Comparison of ENCODE assay signal across 9 cellular contexts in genomic region chr11:128624269-128625170, GRCh38. TPM values are rescaled to one million over a fixed set of nuclear protein-coding genes. Genes with fewer than 3 reads are reported as not detected.
DNase-seq lines count a peak whose midpoint lies in the region; ATAC-seq, FAIRE-seq and TF ChIP-seq lines count a peak whose summit lies in the region.
"Had no signal": no experiment of that assay in that cellular context is flagged by ENCODE, and none has a peak within 500 bp of the region (broad histone marks: within the 10 kb centered on the region; RNA-seq: fewer than 3 reads in every experiment).

No MANE protein-coding gene starts in this region.

- no peaks in the 10 kb centered on the region for H3K9me3 Mint-ChIP-seq in WTC11

- TF ChIP-seq POLR2A in HepG2 (IDR thresholded peaks at IDR 0.05; ENCODE audit: insufficient read depth in 1 of 2, low read depth in 2 of 2, low read length in 2 of 2): no peak

- H3K27ac ChIP-seq in liver (ENCODE audit: low read depth in 1 of 2, low read length in 2 of 2): peak overlapping the region; percentile 69 to 83
- no peak overlapping the region for H3K27ac ChIP-seq in HepG2 (ENCODE audit: extremely low read length, insufficient read depth, low read length)
- peak overlapping the region in 14 of 21 experiments; percentile 14 to 86 (median 58) for H3K27ac ChIP-seq in skin epidermis

- WGBS in liver: 36% methylated on average over 18 of the region's 18 CpGs
- 14% methylated on average over 15 of the region's 18 CpGs for WGBS in HepG2 (ENCODE audit: low lambda C conversion rate)

- H3K4me1 ChIP-seq in liver (ENCODE audit: control insufficient read depth in 4 of 4, insufficient read depth in 4 of 4, low read length in 3 of 4) (peaks cover 8 to 35% (median 31%) of the 10 kb centered on the region in 4 donors), HepG2 (ENCODE audit: insufficient read depth, low read length) (no peaks in the 10 kb centered on the region)

- no peaks in the 10 kb centered on the region for H3K36me3 Mint-ChIP-seq in WTC11

- peaks cover 31% of the 10 kb centered on the region for H3K27me3 Mint-ChIP-seq in WTC11 (ENCODE audit: low read depth)

- DNase-seq in HepG2 (ENCODE audit: low spot score): no peak
- DNase-seq in MV-4-11 (lab: John Stamatoyannopoulos, UW): peak; percentile 28
- DNase-seq in activated T-helper 1 cell treated with anti-CD3 and anti-CD28 coated beads, Interleukin-2, amount 50 U/mL, for 16 hours (ENCODE audit: low read depth in 1 of 2, low spot score in 1 of 2): peak; percentile 36 to 50
- DNase-seq in WTC11 (ENCODE audit: low spot score): no peak
- DNase-seq in NCI-H2171 treated with DMSO at 0.1 percent for 48 hours (lab: John Stamatoyannopoulos, UW): no peak
- no peak for DNase-seq in NCI-H2081 (lab: John Stamatoyannopoulos, UW)

- H3K27me3 ChIP-seq in liver (ENCODE audit: control insufficient read depth in 4 of 4, insufficient read depth in 4 of 4, low read length in 3 of 4) (no peaks in the 10 kb centered on the region), HepG2 (ENCODE audit: control insufficient read depth in 1 of 2, insufficient read depth in 2 of 2, low read length in 2 of 2) (peaks cover under 1 to 56% of the 10 kb centered on the region in 2 experiments; a peak in 4 of 5 replicates)

- no peak for FAIRE-seq in HepG2 (lab: Jason Lieb, UNC)
- FAIRE-seq: keratinocyte had no signal

- in situ Hi-C loops in HepG2 (cut with HindIII; ENCODE audit: extremely low pct_ligation_motif_present, low pct_unique_long_range_greater_than_20kb): loop anchor here (5.0 kb wide), 2 partner anchors 337 to 447 kb away; no protein-coding TSS in a partner anchor

- no peak overlapping the region for H3K4me2 ChIP-seq in HepG2 (ENCODE audit: low read depth, low read length)

- H3K9me3 ChIP-seq in liver (ENCODE audit: control insufficient read depth in 4 of 4, low read length in 3 of 4) (no peaks in the 10 kb centered on the region), HepG2 (ENCODE audit: low read length) (no peaks in the 10 kb centered on the region)

- POLR2A ChIA-PET in HepG2 (lab: Yijun Ruan, JAX) (no interaction called here), WTC11 (lab: Charles Lee) (no interaction called here)

- no peak overlapping the region for H3K4me3 ChIP-seq in liver (ENCODE audit: low read depth in 1 of 3, low read length in 3 of 3)
- H3K4me3 ChIP-seq in HepG2 (replicated peaks in 1 of 3; ENCODE audit: insufficient read depth in 1 of 3, low read depth in 2 of 3, low read length in 3 of 3): no peak overlapping the region
- H3K4me3 ChIP-seq in skin epidermis: no peak overlapping the region

- H2AFZ ChIP-seq in HepG2 (ENCODE audit: low read length): no peak overlapping the region

- H3K4me1 Mint-ChIP-seq in WTC11: peaks cover 49% of the 10 kb centered on the region

- H3K9ac ChIP-seq in liver (ENCODE audit: low read depth in 1 of 2, low read length in 2 of 2) (no peak overlapping the region), HepG2 (ENCODE audit: insufficient read depth, low read depth, low read length) (no peak overlapping the region)

- H3K36me3 ChIP-seq in liver (ENCODE audit: control insufficient read depth in 4 of 4, insufficient read depth in 3 of 4, low read depth in 1 of 4, low read length in 3 of 4): no peaks in the 10 kb centered on the region
- H3K36me3 ChIP-seq in HepG2 (replicated peaks in 1 of 2; ENCODE audit: control insufficient read depth in 1 of 2, insufficient read depth in 2 of 2, low read length in 2 of 2): no peaks in the 10 kb centered on the region

- BruUV-seq in HepG2 (replicated peaks; lab: Mats Ljungman, UMichigan): no TSS peak

- no peak overlapping the region for H3K27ac Mint-ChIP-seq in WTC11

- no peak for ATAC-seq in HepG2
- ATAC-seq in WTC11: no peak

- TF ChIP-seq RAD21 in liver (IDR thresholded peaks at IDR 0.05): peak; percentile 8 to 12
- TF ChIP-seq RAD21 in HepG2 (CRISPR knock-in tag; IDR thresholded peaks at IDR 0.05): no peak

- TF ChIP-seq EP300 in HepG2 (IDR thresholded peaks at IDR 0.05; ENCODE audit: low read depth in 2 of 2, low read length in 2 of 2) (no peak), HepG2 (CRISPR knock-in tag; IDR thresholded peaks at IDR 0.05; ENCODE audit: borderline replicate concordance) (no peak)

- intact Hi-C loops in HepG2 (cut with micrococcal nuclease; ENCODE audit: unreplicated experiment): loop anchor here (2.0 kb wide), 1 partner anchor 70 kb away; no protein-coding TSS in a partner anchor

- TF ChIP-seq CTCF in liver (IDR thresholded peaks at IDR 0.05; ENCODE audit: low read depth, low read length, missing input control): no peak
- TF ChIP-seq CTCF in HepG2 (CRISPR knock-in tag; IDR thresholded peaks at IDR 0.05): no peak
- TF ChIP-seq CTCF in WTC11 (IDR thresholded peaks at IDR 0.05): no peak

- H3K4me3 Mint-ChIP-seq in WTC11: no peak overlapping the region

- no peaks in the 10 kb centered on the region for H4K20me1 ChIP-seq in HepG2 (ENCODE audit: insufficient read depth, low read length)

- CTCF ChIA-PET in HepG2 (lab: Yijun Ruan, JAX; ENCODE audit: low intra/inter-chr PET ratio, low total read pairs): no interaction called here
- CTCF ChIA-PET in WTC11 (lab: Charles Lee): interaction anchor here (1.1 to 2.3 kb wide), 7 partner anchors 9 to 452 kb away, joined by 3 to 8 read pairs (median 4); no protein-coding TSS in a partner anchor

- no peaks in the 10 kb centered on the region for H3K79me2 ChIP-seq in HepG2 (ENCODE audit: insufficient read depth, low read length)

TF ChIP-seq in liver, 16 proteins besides CTCF, POLR2A, EP300 and RAD21 (continues in another document):
- TF ChIP-seq RXRA (IDR thresholded peaks at IDR 0.05) (peak in 1 of 2 donors; percentile 68), YY1 (IDR thresholded peaks at IDR 0.05) (peak; percentile 29), HNF4A (conservative IDR thresholded peaks at IDR 0.05) (peak in 1 of 2 donors; percentile 47)

TF ChIP-seq in HepG2, 621 proteins besides CTCF, POLR2A, EP300 and RAD21 (continues in another document):
- no peak for TF ChIP-seq ZNF350 (CRISPR knock-in tag; IDR thresholded peaks at IDR 0.05; ENCODE audit: borderline replicate concordance, low read depth)
- TF ChIP-seq FIP1L1 (IDR thresholded peaks at IDR 0.05; ENCODE audit: borderline replicate concordance, insufficient read depth, low read depth, low read length): no peak
- TF ChIP-seq YY1 (IDR thresholded peaks at IDR 0.05; ENCODE audit: insufficient read depth, insufficient replicate concordance, low read depth, low read length): no peak
- no peak for TF ChIP-seq IKZF5 (CRISPR knock-in tag; IDR thresholded peaks at IDR 0.05)
- no peak for TF ChIP-seq MED8 (CRISPR knock-in tag; IDR thresholded peaks at IDR 0.05; ENCODE audit: insufficient replicate concordance)

TF ChIP-seq in WTC11, 78 proteins besides CTCF, POLR2A, EP300 and RAD21 (continues in another document):
- no peak for TF ChIP-seq JUN (CRISPR knock-in tag; IDR thresholded peaks at IDR 0.05)
- TF ChIP-seq, protein P1, sequence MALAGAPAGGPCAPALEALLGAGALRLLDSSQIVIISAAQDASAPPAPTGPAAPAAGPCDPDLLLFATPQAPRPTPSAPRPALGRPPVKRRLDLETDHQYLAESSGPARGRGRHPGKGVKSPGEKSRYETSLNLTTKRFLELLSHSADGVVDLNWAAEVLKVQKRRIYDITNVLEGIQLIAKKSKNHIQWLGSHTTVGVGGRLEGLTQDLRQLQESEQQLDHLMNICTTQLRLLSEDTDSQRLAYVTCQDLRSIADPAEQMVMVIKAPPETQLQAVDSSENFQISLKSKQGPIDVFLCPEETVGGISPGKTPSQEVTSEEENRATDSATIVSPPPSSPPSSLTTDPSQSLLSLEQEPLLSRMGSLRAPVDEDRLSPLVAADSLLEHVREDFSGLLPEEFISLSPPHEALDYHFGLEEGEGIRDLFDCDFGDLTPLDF (CRISPR knock-in tag; IDR thresholded peaks at IDR 0.05): no peak
- TF ChIP-seq, protein P2, sequence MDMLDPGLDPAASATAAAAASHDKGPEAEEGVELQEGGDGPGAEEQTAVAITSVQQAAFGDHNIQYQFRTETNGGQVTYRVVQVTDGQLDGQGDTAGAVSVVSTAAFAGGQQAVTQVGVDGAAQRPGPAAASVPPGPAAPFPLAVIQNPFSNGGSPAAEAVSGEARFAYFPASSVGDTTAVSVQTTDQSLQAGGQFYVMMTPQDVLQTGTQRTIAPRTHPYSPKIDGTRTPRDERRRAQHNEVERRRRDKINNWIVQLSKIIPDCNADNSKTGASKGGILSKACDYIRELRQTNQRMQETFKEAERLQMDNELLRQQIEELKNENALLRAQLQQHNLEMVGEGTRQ (CRISPR knock-in tag; IDR thresholded peaks at IDR 0.05): no peak
- TF ChIP-seq ZNF263 (CRISPR knock-in tag; IDR thresholded peaks at IDR 0.05; ENCODE audit: low read depth): no peak
- no peak for TF ChIP-seq CBFB (CRISPR knock-in tag; IDR thresholded peaks at IDR 0.05; ENCODE audit: low read depth)

RNA-seq across cellular contexts. Expression of gene ETS1, which starts 37.2 kb away (rescaled TPM):
- total RNA-seq in liver: 10 to 100 TPM; 24.2 to 30.0 TPM
- 10 to 100 TPM in 1 of 2 donors, 1 to 10 TPM in 1; 4.8 to 16.5 TPM for polyA plus RNA-seq in liver
- total RNA-seq in HepG2 (2016; rRNA removed; fragmentation: Illumina TruSeq; extraction: Trizol): 0.18 and 0.20 TPM in 2 replicates
- 0.09 and 0.10 TPM in 2 replicates for total RNA-seq in HepG2 (2016; cell fraction: cytosol; rRNA removed; fragmentation: Illumina TruSeq; extraction: Trizol; ENCODE audit: low read depth)
- total RNA-seq in HepG2 (2016; cell fraction: insoluble cytoplasmic fraction; rRNA removed; fragmentation: Illumina TruSeq; extraction: Trizol): 0.25 and 0.26 TPM in 2 replicates
- 0.09 and 0.14 TPM in 2 replicates for total RNA-seq in HepG2 (2016; cell fraction: membrane; rRNA removed; fragmentation: Illumina TruSeq; extraction: Trizol)
- 0.12 and 0.13 TPM in 2 replicates for total RNA-seq in HepG2 (2016; cell fraction: nucleus; rRNA removed; fragmentation: Illumina TruSeq; extraction: Trizol)
- polyA plus RNA-seq in HepG2 (2011; rRNA removed): 0.12 and 0.34 TPM in 2 replicates
- polyA plus RNA-seq in HepG2 (2011; cell fraction: cytosol; rRNA removed): 0.21 TPM in 2 replicates
- 0.14 and 0.26 TPM in 2 replicates for polyA plus RNA-seq in HepG2 (2011; cell fraction: nucleus; rRNA removed)
- 0.25 and 0.81 TPM in 2 replicates for polyA plus RNA-seq in HepG2 (2012)
- polyA plus RNA-seq in HepG2 (2016; cell fraction: cytosol; fragmentation: Illumina TruSeq; extraction: Trizol; ENCODE audit: low read depth): not detected in 2 replicates
- polyA plus RNA-seq in HepG2 (2016; cell fraction: insoluble cytoplasmic fraction; fragmentation: Illumina TruSeq; extraction: Trizol; ENCODE audit: low read depth): 0.21 and 0.23 TPM in 2 replicates
- polyA plus RNA-seq in HepG2 (2016; cell fraction: membrane; fragmentation: Illumina TruSeq; extraction: Trizol; ENCODE audit: low read depth): 0.03 and 0.06 TPM in 2 replicates
- polyA plus RNA-seq in HepG2 (2016; cell fraction: nucleus; fragmentation: Illumina TruSeq; extraction: Trizol; ENCODE audit: insufficient read depth, low read depth): 0.17 and 0.18 TPM in 2 replicates
- 0.08 and 8.3 TPM in 2 replicates for polyA minus RNA-seq in HepG2 (2011; rRNA and poly(A)+ RNA removed; ENCODE audit: low replicate concordance)
- 0.44 and 0.49 TPM in 2 replicates for polyA minus RNA-seq in HepG2 (2011; cell fraction: cytosol; rRNA and poly(A)+ RNA removed)
- polyA minus RNA-seq in HepG2 (2011; cell fraction: nucleus; rRNA and poly(A)+ RNA removed): 0.62 and 0.64 TPM in 2 replicates
- total RNA-seq in WTC11 (2021): 25.3 to 33.1 TPM (median 27.2 TPM) in 3 replicates

Comparison
In these comparisons a context has a peak if more than half of its experiments do, and no peak if none do; other contexts are left out.
1. RNA of gene ETS1, which starts 37.2 kb away (total RNA-seq): 25.3 to 33.1 TPM in WTC11 and 24.2 to 30.0 TPM in liver; 0.09 to 0.26 TPM in HepG2; every median in the first group is over 10 times any median in the second.
2. DNase-seq: peak in MV-4-11 (single experiment) and activated T-helper 1 cell treated with anti-CD3 and anti-CD28 coated beads, Interleukin-2, amount 50 U/mL, for 16 hours (2 of 2); none in HepG2 (single experiment), WTC11 (single experiment), NCI-H2171 treated with DMSO at 0.1 percent for 48 hours (single experiment) and NCI-H2081 (0 of 2).